14 cellular contexts compared by ENCODE assay signal in the genomic region with DNA sequence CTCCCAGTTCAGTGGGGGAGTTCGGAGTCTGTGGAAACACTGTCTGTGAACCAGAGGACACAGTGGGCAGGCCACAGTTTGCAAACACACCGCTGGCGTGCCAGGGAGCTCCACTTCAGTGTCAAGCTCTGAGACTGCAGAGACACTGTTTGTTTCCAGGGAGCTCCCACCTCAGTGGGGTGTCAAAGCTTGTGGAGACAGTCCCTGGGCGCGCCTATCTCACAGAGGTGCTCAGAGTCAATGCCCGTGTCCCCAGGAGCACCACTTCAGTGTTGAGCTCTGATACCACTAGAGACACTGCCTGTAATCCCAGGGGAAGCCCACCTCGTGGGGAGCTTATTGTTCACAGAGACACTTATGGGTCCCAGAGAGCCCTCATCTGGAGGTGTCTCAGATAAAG. TPM values are rescaled to one million over a fixed set of nuclear protein-coding genes. Genes with fewer than 3 reads are reported as not detected.
A peak's percentile ranks its signal among the peaks of the same experiment; 100 is the strongest.
DNase-seq lines count a peak whose midpoint lies in the region; ATAC-seq lines count a peak whose summit lies in the region.
"Had no signal": no experiment of that assay in that cellular context is flagged by ENCODE, and none has a peak within 500 bp of the region (broad histone marks: within the 10 kb centered on the region; RNA-seq: fewer than 3 reads in every experiment).

No MANE protein-coding gene starts in this region.

- peak; percentile 20 for DNase-seq in activated T-cell treated with anti-CD3 and anti-CD28 coated beads, Interleukin-2, amount 50 U/mL, for 1 hour
- DNase-seq in activated T-cell treated with anti-CD3 and anti-CD28 coated beads, Interleukin-2, amount 50 U/mL, for 4 hours, result no peak
- peak; percentile 95 for DNase-seq in NCI-H345 treated with DMSO at 0.1 percent for 48 hours (lab: John Stamatoyannopoulos, UW; ENCODE audit: unreplicated experiment)
- no peak for DNase-seq in central memory CD8-positive, alpha-beta T cell (ENCODE audit: low spot score in 2 of 2)
- no peak for DNase-seq in left cardiac atrium
- no peak for DNase-seq in KG1 (lab: John Stamatoyannopoulos, UW)
- no peak for DNase-seq in mucosa of gallbladder (ENCODE audit: low spot score)
- DNase-seq: adrenal gland, cerebellar nuclear complex, GF-D8, left colon, NCI-H2081, testis had no signal

- peaks cover 48% of the 10 kb centered on the region for H3K4me1 Mint-ChIP-seq in activated T-cell treated with anti-CD3 and anti-CD28 coated beads, Interleukin-2, amount 50 U/mL, for 4 hours (ENCODE audit: low read depth)
- H3K4me1 Mint-ChIP-seq in central memory CD8-positive, alpha-beta T cell, result peaks cover 50% of the 10 kb centered on the region
- peaks cover 66% of the 10 kb centered on the region for H3K4me1 Mint-ChIP-seq in stimulated activated memory B cell treated with anti-CD40 and anti-IgM and Interleukin-4, amounts not matched to agents 10 μg/mL and 1 μg/mL and 100 μg/mL, for 72 hours

- H3K9me3 Mint-ChIP-seq in activated T-cell treated with anti-CD3 and anti-CD28 coated beads, Interleukin-2, amount 50 U/mL, for 4 hours, result no peaks in the 10 kb centered on the region
- H3K9me3 Mint-ChIP-seq in central memory CD8-positive, alpha-beta T cell, result no peaks in the 10 kb centered on the region
- no peaks in the 10 kb centered on the region for H3K9me3 Mint-ChIP-seq in stimulated activated memory B cell treated with anti-CD40 and anti-IgM and Interleukin-4, amounts not matched to agents 10 μg/mL and 1 μg/mL and 100 μg/mL, for 72 hours

- H3K27me3 Mint-ChIP-seq in activated T-cell treated with anti-CD3 and anti-CD28 coated beads, Interleukin-2, amount 50 U/mL, for 4 hours (ENCODE audit: low read depth), result no peaks in the 10 kb centered on the region
- no peaks in the 10 kb centered on the region for H3K27me3 Mint-ChIP-seq in central memory CD8-positive, alpha-beta T cell
- H3K27me3 Mint-ChIP-seq in stimulated activated memory B cell treated with anti-CD40 and anti-IgM and Interleukin-4, amounts not matched to agents 10 μg/mL and 1 μg/mL and 100 μg/mL, for 72 hours, result no peaks in the 10 kb centered on the region

- intact Hi-C loops in left cardiac atrium (cut with DNase I), result loop anchor here (5.0 kb wide), 1 partner anchor 163 kb away; no protein-coding TSS in a partner anchor

- peaks cover 21% of the 10 kb centered on the region for H3K36me3 Mint-ChIP-seq in activated T-cell treated with anti-CD3 and anti-CD28 coated beads, Interleukin-2, amount 50 U/mL, for 4 hours (ENCODE audit: insufficient read depth)
- H3K36me3 Mint-ChIP-seq in central memory CD8-positive, alpha-beta T cell (ENCODE audit: insufficient read depth), result peaks cover 64% of the 10 kb centered on the region
- H3K36me3 Mint-ChIP-seq in stimulated activated memory B cell treated with anti-CD40 and anti-IgM and Interleukin-4, amounts not matched to agents 10 μg/mL and 1 μg/mL and 100 μg/mL, for 72 hours, result peaks cover 55% of the 10 kb centered on the region

- peak overlapping the region; percentile 32 for H3K27ac Mint-ChIP-seq in central memory CD8-positive, alpha-beta T cell (ENCODE audit: low read depth)
- peak overlapping the region; percentile 97 for H3K27ac Mint-ChIP-seq in stimulated activated memory B cell treated with anti-CD40 and anti-IgM and Interleukin-4, amounts not matched to agents 10 μg/mL and 1 μg/mL and 100 μg/mL, for 72 hours

- no peak for ATAC-seq in activated T-cell treated with anti-CD3 and anti-CD28 coated beads, Interleukin-2, amount 50 U/mL, for 4 hours
- no peak for ATAC-seq in central memory CD8-positive, alpha-beta T cell (replicated peaks; ENCODE audit: extremely low read depth, poor library complexity, severe bottlenecking)
- no peak for ATAC-seq in stimulated activated memory B cell treated with anti-CD40 and anti-IgM and Interleukin-4, amounts not matched to agents 10 μg/mL and 1 μg/mL and 100 μg/mL, for 72 hours
- ATAC-seq in left cardiac atrium, result no peak

- H3K4me3 Mint-ChIP-seq in activated T-cell treated with anti-CD3 and anti-CD28 coated beads, Interleukin-2, amount 50 U/mL, for 4 hours, result no peak overlapping the region
- H3K4me3 Mint-ChIP-seq in central memory CD8-positive, alpha-beta T cell, result peak overlapping the region; percentile 54
- H3K4me3 Mint-ChIP-seq in stimulated activated memory B cell treated with anti-CD40 and anti-IgM and Interleukin-4, amounts not matched to agents 10 μg/mL and 1 μg/mL and 100 μg/mL, for 72 hours, result peak overlapping the region; percentile 15

RNA-seq across cellular contexts. Expression of gene MYO1G, which starts 4.3 kb away (rescaled TPM):
- total RNA-seq in activated T-cell treated with anti-CD3 and anti-CD28 coated beads, Interleukin-2, amount 50 U/mL, for 4 hours, result 100 to 1,000 TPM; 120 to 205 (median 143) TPM
- 1 to 10 TPM; 3.1 to 3.5 TPM for total RNA-seq in left cardiac atrium
- total RNA-seq in mucosa of gallbladder, result 6.0 TPM

RNA-seq across cellular contexts. Expression of gene CCM2, which starts 25.5 kb away (rescaled TPM):
- 10 to 100 TPM; 35.9 to 38.2 (median 36.6) TPM for total RNA-seq in activated T-cell treated with anti-CD3 and anti-CD28 coated beads, Interleukin-2, amount 50 U/mL, for 4 hours
- total RNA-seq in left cardiac atrium (10 to 100 TPM; 33.5 to 36.5 TPM), mucosa of gallbladder (36.4 TPM)

Comparison
In these comparisons a context has a peak if more than half of its experiments do, and no peak if none do; other contexts are left out.
1. DNase-seq: peak in activated T-cell treated with anti-CD3 and anti-CD28 coated beads, Interleukin-2, amount 50 U/mL, for 1 hour (single experiment) and NCI-H345 treated with DMSO at 0.1 percent for 48 hours (single experiment); none in activated T-cell treated with anti-CD3 and anti-CD28 coated beads, Interleukin-2, amount 50 U/mL, for 4 hours (single experiment), central memory CD8-positive, alpha-beta T cell (0 of 2), left cardiac atrium (single experiment), KG1 (single experiment) and mucosa of gallbladder (single experiment).
2. RNA of gene MYO1G, which starts 4.3 kb away (total RNA-seq): 120 to 205 TPM in activated T-cell treated with anti-CD3 and anti-CD28 coated beads, Interleukin-2, amount 50 U/mL, for 4 hours; 6.0 TPM in mucosa of gallbladder (single experiment) and 3.1 to 3.5 TPM in left cardiac atrium; every median in the first group is over 10 times any median in the second.